1 cellular context compared by ENCODE assay signal in the genomic region with DNA sequence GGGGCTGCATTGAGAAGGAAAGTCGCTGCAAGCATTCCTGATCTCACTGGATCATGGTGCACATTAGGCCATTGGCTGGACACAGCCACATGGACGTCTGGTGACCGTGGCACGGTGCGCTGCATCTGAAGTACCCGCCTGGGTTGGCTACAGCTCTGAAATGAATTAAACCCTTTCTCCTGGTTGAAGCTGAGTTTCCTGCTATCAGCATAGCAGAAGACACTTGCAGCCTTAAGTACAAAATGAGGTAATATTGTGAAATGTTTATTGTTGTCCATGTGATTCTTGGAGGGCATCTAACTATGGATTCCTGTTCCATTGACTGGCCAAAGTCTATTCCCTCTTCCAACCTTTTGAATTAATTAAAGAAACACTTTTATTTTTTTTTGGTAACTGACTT.
TF ChIP-seq lines count a peak whose summit lies in the region.

No MANE protein-coding gene starts in this region.

TF ChIP-seq in GM23338, 12 proteins besides CTCF, POLR2A, EP300 and RAD21 (continued from another document):
- TF ChIP-seq, protein P1, sequence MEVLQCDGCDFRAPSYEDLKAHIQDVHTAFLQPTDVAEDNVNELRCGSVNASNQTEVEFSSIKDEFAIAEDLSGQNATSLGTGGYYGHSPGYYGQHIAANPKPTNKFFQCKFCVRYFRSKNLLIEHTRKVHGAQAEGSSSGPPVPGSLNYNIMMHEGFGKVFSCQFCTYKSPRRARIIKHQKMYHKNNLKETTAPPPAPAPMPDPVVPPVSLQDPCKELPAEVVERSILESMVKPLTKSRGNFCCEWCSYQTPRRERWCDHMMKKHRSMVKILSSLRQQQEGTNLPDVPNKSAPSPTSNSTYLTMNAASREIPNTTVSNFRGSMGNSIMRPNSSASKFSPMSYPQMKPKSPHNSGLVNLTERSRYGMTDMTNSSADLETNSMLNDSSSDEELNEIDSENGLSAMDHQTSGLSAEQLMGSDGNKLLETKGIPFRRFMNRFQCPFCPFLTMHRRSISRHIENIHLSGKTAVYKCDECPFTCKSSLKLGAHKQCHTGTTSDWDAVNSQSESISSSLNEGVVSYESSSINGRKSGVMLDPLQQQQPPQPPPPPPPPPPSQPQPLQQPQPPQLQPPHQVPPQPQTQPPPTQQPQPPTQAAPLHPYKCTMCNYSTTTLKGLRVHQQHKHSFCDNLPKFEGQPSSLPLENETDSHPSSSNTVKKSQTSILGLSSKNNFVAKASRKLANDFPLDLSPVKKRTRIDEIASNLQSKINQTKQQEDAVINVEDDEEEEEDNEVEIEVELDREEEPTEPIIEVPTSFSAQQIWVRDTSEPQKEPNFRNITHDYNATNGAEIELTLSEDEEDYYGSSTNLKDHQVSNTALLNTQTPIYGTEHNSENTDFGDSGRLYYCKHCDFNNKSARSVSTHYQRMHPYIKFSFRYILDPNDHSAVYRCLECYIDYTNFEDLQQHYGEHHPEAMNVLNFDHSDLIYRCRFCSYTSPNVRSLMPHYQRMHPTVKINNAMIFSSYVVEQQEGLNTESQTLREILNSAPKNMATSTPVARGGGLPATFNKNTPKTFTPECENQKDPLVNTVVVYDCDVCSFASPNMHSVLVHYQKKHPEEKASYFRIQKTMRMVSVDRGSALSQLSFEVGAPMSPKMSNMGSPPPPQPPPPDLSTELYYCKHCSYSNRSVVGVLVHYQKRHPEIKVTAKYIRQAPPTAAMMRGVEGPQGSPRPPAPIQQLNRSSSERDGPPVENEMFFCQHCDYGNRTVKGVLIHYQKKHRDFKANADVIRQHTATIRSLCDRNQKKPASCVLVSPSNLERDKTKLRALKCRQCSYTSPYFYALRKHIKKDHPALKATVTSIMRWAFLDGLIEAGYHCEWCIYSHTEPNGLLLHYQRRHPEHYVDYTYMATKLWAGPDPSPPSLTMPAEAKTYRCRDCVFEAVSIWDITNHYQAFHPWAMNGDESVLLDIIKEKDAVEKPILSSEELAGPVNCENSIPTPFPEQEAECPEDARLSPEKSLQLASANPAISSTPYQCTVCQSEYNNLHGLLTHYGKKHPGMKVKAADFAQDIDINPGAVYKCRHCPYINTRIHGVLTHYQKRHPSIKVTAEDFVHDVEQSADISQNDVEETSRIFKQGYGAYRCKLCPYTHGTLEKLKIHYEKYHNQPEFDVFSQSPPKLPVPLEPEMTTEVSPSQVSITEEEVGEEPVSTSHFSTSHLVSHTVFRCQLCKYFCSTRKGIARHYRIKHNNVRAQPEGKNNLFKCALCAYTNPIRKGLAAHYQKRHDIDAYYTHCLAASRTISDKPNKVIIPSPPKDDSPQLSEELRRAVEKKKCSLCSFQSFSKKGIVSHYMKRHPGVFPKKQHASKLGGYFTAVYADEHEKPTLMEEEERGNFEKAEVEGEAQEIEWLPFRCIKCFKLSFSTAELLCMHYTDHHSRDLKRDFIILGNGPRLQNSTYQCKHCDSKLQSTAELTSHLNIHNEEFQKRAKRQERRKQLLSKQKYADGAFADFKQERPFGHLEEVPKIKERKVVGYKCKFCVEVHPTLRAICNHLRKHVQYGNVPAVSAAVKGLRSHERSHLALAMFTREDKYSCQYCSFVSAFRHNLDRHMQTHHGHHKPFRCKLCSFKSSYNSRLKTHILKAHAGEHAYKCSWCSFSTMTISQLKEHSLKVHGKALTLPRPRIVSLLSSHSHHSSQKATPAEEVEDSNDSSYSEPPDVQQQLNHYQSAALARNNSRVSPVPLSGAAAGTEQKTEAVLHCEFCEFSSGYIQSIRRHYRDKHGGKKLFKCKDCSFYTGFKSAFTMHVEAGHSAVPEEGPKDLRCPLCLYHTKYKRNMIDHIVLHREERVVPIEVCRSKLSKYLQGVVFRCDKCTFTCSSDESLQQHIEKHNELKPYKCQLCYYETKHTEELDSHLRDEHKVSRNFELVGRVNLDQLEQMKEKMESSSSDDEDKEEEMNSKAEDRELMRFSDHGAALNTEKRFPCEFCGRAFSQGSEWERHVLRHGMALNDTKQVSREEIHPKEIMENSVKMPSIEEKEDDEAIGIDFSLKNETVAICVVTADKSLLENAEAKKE (CRISPR knock-in tag; IDR thresholded peaks at IDR 0.05): no peak
- TF ChIP-seq CREB1 (CRISPR knock-in tag; IDR thresholded peaks at IDR 0.05; ENCODE audit: low read depth) (no peak), REST (IDR thresholded peaks at IDR 0.05; ENCODE audit: unreplicated experiment) (no peak), EZH2 (IDR thresholded peaks at IDR 0.05; ENCODE audit: low read depth, unreplicated experiment) (no peak), STAT1 (IDR thresholded peaks at IDR 0.05; ENCODE audit: unreplicated experiment) (no peak)
